ENCODE assay signal across 24 cellular contexts in genomic region chr5:45800331-45800730, GRCh38.
"Had no signal": no experiment of that assay in that cellular context is flagged by ENCODE, and none has a peak within 500 bp of the region (broad histone marks: within the 10 kb centered on the region; RNA-seq: fewer than 3 reads in every experiment).

No MANE protein-coding gene starts in this region.

- ATAC-seq: naive thymus-derived CD4-positive, alpha-beta T cell; natural killer cell; pancreas; psoas muscle; stimulated activated effector memory CD8-positive, alpha-beta T cell treated with anti-CD3 and anti-CD28 coated beads, Interleukin-12 subunit alpha, Interleukin-12 subunit beta, amount 100 ng/mL, for 72 hours; stimulated activated naive B cell treated with anti-CD40 and anti-IgM and Interleukin-4, amounts not matched to agents 10 μg/mL and 1 μg/mL and 100 μg/mL, for 72 hours had no signal

- H2AFZ ChIP-seq: neural progenitor cell had no signal

- DNase-seq: naive thymus-derived CD4-positive, alpha-beta T cell; natural killer cell; nucleus accumbens; psoas muscle; right lobe of liver; sigmoid colon; small intestine; stimulated activated CD4-positive, alpha-beta T cell treated with anti-CD3 and anti-CD28 coated beads, Interleukin-15, amount 100 ng/mL, for 24 hours; stimulated activated CD4-positive, alpha-beta T cell treated with anti-CD3 and anti-CD28 coated beads, Interleukin-2, amount 100 ng/mL, for 24 hours; stimulated activated CD4-positive, alpha-beta T cell treated with anti-CD3 and anti-CD28 coated beads, Interleukin-2, amount 100 ng/mL, for 48 hours; stimulated activated CD4-positive, alpha-beta T cell treated with anti-CD3 and anti-CD28 coated beads, Interleukin-4, amount 100 ng/mL, for 24 hours; stimulated activated naive B cell treated with anti-CD40 and anti-IgM and Interleukin-4, amounts not matched to agents 10 μg/mL and 1 μg/mL and 100 μg/mL, for 72 hours; stimulated activated naive CD4-positive, alpha-beta T cell treated with Interleukin-2 at 50 U/mL for 16 hours; stomach; thyroid gland; trophoblast cell; uterus had no signal

- H3K9ac ChIP-seq: neural progenitor cell had no signal

- H3K36me3 ChIP-seq: neural progenitor cell, neutrophil, pancreas, right lobe of liver, sigmoid colon, stomach, thoracic aorta, thyroid gland, tibial nerve, upper lobe of left lung, uterus had no signal

- H3K27me3 ChIP-seq: neural progenitor cell, neutrophil, pancreas, right lobe of liver, sigmoid colon, stomach, thyroid gland, tibial nerve, upper lobe of left lung, uterus had no signal

- H3K4me2 ChIP-seq: neural progenitor cell had no signal

- H3K9me3 ChIP-seq: neutrophil, pancreas, right lobe of liver, thyroid gland, uterus had no signal

- H3K27ac ChIP-seq: neural progenitor cell, neutrophil, pancreas, psoas muscle, right lobe of liver, sigmoid colon, stomach, thoracic aorta, thyroid gland, tibial nerve, upper lobe of left lung, uterus had no signal

- H3K4me3 ChIP-seq: neural progenitor cell, pancreas, psoas muscle, right lobe of liver, sigmoid colon, stomach, thoracic aorta, thyroid gland, tibial nerve, upper lobe of left lung, uterus had no signal

- H3K4me1 ChIP-seq: neural progenitor cell, pancreas, psoas muscle, right lobe of liver, sigmoid colon, stomach, thyroid gland, tibial nerve, upper lobe of left lung, uterus had no signal
